ENCODE assay signal across 8 cellular contexts in the genomic region with DNA sequence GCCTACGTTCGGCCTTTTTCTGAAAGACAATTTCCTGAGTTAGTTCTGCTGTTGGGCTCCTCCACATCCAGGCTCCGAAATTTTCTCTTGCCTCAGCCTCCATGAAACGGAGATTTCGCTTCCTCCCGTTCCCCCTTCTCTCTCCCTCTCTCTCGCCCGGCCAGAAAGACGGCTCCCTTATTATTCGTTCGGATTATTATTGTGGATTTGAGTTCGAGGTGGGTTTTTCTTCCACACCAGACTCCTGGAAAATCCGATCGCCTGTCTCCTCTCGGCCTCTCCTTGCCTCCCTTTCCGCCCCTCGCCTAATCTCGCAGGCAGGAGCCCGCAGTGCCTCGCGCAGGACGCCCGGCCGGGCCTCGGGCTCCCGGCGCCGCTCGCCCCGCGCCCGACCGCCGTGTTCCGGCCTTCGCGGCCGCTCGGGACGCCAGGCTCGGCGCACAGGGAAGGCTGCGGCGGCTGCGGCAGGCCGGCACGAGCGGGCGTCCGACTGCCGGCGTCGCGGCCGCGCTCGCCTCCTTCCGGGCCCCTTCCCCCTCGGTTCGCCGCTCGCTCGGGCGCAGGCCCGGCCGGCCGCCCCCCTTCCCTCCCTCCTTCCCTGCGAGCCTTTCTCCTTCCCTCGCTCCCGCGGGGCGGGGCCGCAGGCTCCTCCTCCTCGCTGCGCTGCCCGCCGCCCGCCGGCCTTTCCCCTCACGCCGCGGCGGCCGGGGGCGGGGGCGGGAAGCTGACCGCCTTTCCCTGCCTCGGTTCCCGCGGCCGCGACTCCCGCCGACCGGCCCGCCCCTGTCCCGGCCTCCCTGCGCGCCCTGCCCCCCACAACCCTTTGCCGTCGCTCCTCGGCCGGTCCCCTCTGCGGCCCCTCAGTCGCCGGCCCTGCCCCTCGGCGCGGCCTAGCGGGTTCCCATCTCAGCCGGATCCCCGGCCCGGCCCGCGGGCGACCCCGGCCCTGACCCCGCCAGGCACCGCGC. TPM values are rescaled to one million over a fixed set of nuclear protein-coding genes. Genes with fewer than 3 reads are reported as not detected.
DNase-seq lines count a peak whose midpoint lies in the region; ATAC-seq and TF ChIP-seq lines count a peak whose summit lies in the region.

A gene with protein sequence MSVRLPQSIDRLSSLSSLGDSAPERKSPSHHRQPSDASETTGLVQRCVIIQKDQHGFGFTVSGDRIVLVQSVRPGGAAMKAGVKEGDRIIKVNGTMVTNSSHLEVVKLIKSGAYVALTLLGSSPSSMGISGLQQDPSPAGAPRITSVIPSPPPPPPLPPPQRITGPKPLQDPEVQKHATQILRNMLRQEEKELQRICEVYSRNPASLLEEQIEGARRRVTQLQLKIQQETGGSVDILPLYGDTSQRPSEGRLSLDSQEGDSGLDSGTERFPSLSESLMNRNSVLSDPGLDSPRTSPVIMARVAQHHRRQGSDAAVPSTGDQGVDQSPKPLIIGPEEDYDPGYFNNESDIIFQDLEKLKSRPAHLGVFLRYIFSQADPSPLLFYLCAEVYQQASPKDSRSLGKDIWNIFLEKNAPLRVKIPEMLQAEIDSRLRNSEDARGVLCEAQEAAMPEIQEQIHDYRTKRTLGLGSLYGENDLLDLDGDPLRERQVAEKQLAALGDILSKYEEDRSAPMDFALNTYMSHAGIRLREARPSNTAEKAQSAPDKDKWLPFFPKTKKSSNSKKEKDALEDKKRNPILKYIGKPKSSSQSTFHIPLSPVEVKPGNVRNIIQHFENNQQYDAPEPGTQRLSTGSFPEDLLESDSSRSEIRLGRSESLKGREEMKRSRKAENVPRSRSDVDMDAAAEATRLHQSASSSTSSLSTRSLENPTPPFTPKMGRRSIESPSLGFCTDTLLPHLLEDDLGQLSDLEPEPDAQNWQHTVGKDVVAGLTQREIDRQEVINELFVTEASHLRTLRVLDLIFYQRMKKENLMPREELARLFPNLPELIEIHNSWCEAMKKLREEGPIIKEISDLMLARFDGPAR (N-terminal part only) (minus strand): TSS at position 492 of the 968 bp plus-strand sequence. CDS start 1,412 bp downstream, outside the sequence.

- peaks cover 9% of the 10 kb centered on the region for H3K4me1 Mint-ChIP-seq in T-helper 1 cell treated with Interleukin-12 subunit alpha and Interleukin-12 subunit beta and Interleukin-4 antibody, amounts not matched to agents 30 μg/mL and 1 μg/mL, for 36 hours (ENCODE audit: low read depth)
- H3K4me1 Mint-ChIP-seq in central memory CD8-positive, alpha-beta T cell = peaks cover 6% of the 10 kb centered on the region

- in situ Hi-C loops in HAP-1 (cut with MboI; ENCODE audit: low sequenced_read_pairs) = loop anchor here (10.0 kb wide), 1 partner anchor 61 kb away; no protein-coding TSS in a partner anchor

- WGBS in sigmoid colon, 2 donors = 0 to 1% methylated on average over 120 of the region's 120 CpGs

- H3K36me3 ChIP-seq in HAP-1 (replicated peaks) (0 out of 2 replicates have a peak, but pooled peaks cover 2% of the 10 kb centered on the region), sigmoid colon (no peaks in the 10 kb centered on the region)

- no peak for TF ChIP-seq POLR2A in sigmoid colon (IDR thresholded peaks at IDR 0.05)

- peak; percentile 24 for ATAC-seq in central memory CD8-positive, alpha-beta T cell (replicated peaks; ENCODE audit: extremely low read depth, poor library complexity, severe bottlenecking)
- ATAC-seq in GM18870 (IDR thresholded peaks at IDR 0.05; ENCODE audit: unreplicated experiment) = no peak

- no peak for TF ChIP-seq CTCF in sigmoid colon (IDR thresholded peaks at IDR 0.05)

- H3K27ac ChIP-seq in sigmoid colon = peak within 1 kb of the TSS; percentile 88 to 90 (median 89)

- H3K9me3 Mint-ChIP-seq in T-helper 1 cell treated with Interleukin-12 subunit alpha and Interleukin-12 subunit beta and Interleukin-4 antibody, amounts not matched to agents 30 μg/mL and 1 μg/mL, for 36 hours = no peaks in the 10 kb centered on the region
- H3K9me3 Mint-ChIP-seq in central memory CD8-positive, alpha-beta T cell = no peaks in the 10 kb centered on the region

- H3K4me1 ChIP-seq in HAP-1 = peaks cover 22% of the 10 kb centered on the region
- peaks cover 0 to 53% (median 43%) of the 10 kb centered on the region in 4 donors for H3K4me1 ChIP-seq in sigmoid colon

- H3K4me3 ChIP-seq in HAP-1 (peak within 1 kb of the TSS; percentile 58), sigmoid colon (peak within 1 kb of the TSS; percentile 48 to 79 (median 70))

- intact Hi-C loops in sigmoid colon (cut with DNase I) = loop anchor here (5.0 kb wide), 1 partner anchor 92 kb away; the partner anchor contains the start of gene ETV3

- no peaks in the 10 kb centered on the region for H3K27me3 ChIP-seq in HAP-1 (ENCODE audit: low read depth)
- H3K27me3 ChIP-seq in sigmoid colon = no peaks in the 10 kb centered on the region

- H3K4me3 Mint-ChIP-seq in T-helper 1 cell treated with Interleukin-12 subunit alpha and Interleukin-12 subunit beta and Interleukin-4 antibody, amounts not matched to agents 30 μg/mL and 1 μg/mL, for 36 hours = peak within 1 kb of the TSS; percentile 94
- H3K4me3 Mint-ChIP-seq in central memory CD8-positive, alpha-beta T cell = peak within 1 kb of the TSS; percentile 92

- no peak for TF ChIP-seq EP300 in sigmoid colon (IDR thresholded peaks at IDR 0.05)

- H3K9me3 ChIP-seq in HAP-1 (no peaks in the 10 kb centered on the region), sigmoid colon (no peaks in the 10 kb centered on the region)

- peaks cover 88% of the 10 kb centered on the region for H3K27me3 Mint-ChIP-seq in T-helper 1 cell treated with Interleukin-12 subunit alpha and Interleukin-12 subunit beta and Interleukin-4 antibody, amounts not matched to agents 30 μg/mL and 1 μg/mL, for 36 hours (ENCODE audit: low read depth)
- H3K27me3 Mint-ChIP-seq in central memory CD8-positive, alpha-beta T cell = peaks cover 93% of the 10 kb centered on the region

- peak within 1 kb of the TSS; percentile 67 for H3K27ac Mint-ChIP-seq in T-helper 1 cell treated with Interleukin-12 subunit alpha and Interleukin-12 subunit beta and Interleukin-4 antibody, amounts not matched to agents 30 μg/mL and 1 μg/mL, for 36 hours
- H3K27ac Mint-ChIP-seq in central memory CD8-positive, alpha-beta T cell (ENCODE audit: low read depth) = peak within 1 kb of the TSS; percentile 58

- H3K36me3 Mint-ChIP-seq in T-helper 1 cell treated with Interleukin-12 subunit alpha and Interleukin-12 subunit beta and Interleukin-4 antibody, amounts not matched to agents 30 μg/mL and 1 μg/mL, for 36 hours (ENCODE audit: low read depth) = peaks cover 3% of the 10 kb centered on the region
- H3K36me3 Mint-ChIP-seq in central memory CD8-positive, alpha-beta T cell (ENCODE audit: insufficient read depth) = no peaks in the 10 kb centered on the region

- peak; percentile 97 for DNase-seq in GM03348 (ENCODE audit: low spot score)
- DNase-seq in HAP-1 (ENCODE audit: low spot score in 2 of 2) = peak; percentile 89 to 94
- peak; percentile 90 for DNase-seq in NCI-H146 (lab: John Stamatoyannopoulos, UW)
- no peak for DNase-seq in central memory CD8-positive, alpha-beta T cell (ENCODE audit: low spot score in 2 of 2)
- peak; percentile 89 for DNase-seq in iPS-NIHi7 (ENCODE audit: extremely low spot score)
- DNase-seq in sigmoid colon = peak; percentile 95

RNA-seq across cellular contexts. Expression of the gene that starts here (rescaled TPM):
- total RNA-seq in sigmoid colon = 10 to 100 TPM; 27.5 to 46.8 (median 33.6) TPM
- 10 to 100 TPM; 14.8 to 26.9 (median 16.8) TPM for polyA plus RNA-seq in sigmoid colon

Comparison
In these comparisons a context has a peak if more than half of its experiments do, and no peak if none do; other contexts are left out.
1. DNase-seq: peak in GM03348 (single experiment), HAP-1 (2 of 2), NCI-H146 (single experiment), iPS-NIHi7 (single experiment) and sigmoid colon (single experiment); none in central memory CD8-positive, alpha-beta T cell (0 of 2).